8 cellular contexts compared by ENCODE assay signal in the genomic region with DNA sequence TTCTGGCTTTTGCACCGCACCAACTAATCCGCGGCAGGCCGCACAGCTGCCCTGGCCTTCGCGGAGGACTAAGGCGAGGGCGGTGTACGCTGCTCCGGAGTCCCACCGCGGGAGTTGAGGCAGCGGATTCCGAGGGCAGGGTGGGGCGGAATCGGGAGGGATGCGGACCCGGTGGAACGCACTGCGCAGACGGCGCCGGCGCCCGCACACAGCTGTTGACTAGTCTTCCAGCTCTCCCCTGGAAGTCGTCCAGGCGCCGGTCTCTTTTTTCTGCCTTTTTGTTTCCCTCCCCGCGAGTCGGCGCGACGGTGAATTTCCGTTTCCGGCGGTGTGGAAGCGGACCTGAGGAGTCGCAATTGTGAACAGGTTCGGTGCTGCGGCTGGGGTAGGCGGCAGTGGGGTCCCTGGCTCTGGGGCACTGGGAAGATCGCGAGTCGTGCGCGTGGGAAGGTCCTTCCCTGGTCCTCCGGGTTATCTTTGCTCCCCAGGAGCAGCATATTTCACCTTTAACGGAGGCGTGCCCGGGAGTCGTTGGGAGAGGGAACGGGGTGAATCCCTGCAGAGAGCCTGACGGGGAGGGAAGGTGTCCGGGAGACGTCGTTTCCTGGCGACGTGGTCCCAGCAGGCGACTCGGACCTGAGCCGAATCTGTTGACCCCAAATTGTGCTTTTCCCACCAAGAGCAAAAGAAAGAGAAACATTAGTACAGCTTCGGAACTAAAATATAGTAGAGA. TPM values are rescaled to one million over a fixed set of nuclear protein-coding genes. Genes with fewer than 3 reads are reported as not detected.
DNase-seq lines count a peak whose midpoint lies in the region; ATAC-seq and TF ChIP-seq lines count a peak whose summit lies in the region.

A gene (plus strand): TSS at position 319 of the 733 bp plus-strand sequence. CDS start 5,195 bp downstream, outside the sequence.

- H3K9me3 Mint-ChIP-seq in T-helper 1 cell treated with Interleukin-12 subunit alpha and Interleukin-12 subunit beta and Interleukin-4 antibody, amounts not matched to agents 30 μg/mL and 1 μg/mL, for 36 hours = no peaks in the 10 kb centered on the region

- peaks cover 11% of the 10 kb centered on the region for H3K4me1 Mint-ChIP-seq in T-helper 1 cell treated with Interleukin-12 subunit alpha and Interleukin-12 subunit beta and Interleukin-4 antibody, amounts not matched to agents 30 μg/mL and 1 μg/mL, for 36 hours (ENCODE audit: low read depth)

- TF ChIP-seq CTCF in psoas muscle (IDR thresholded peaks at IDR 0.05) = no peak

- H3K36me3 ChIP-seq in psoas muscle (ENCODE audit: insufficient read depth in 1 of 2, low read depth in 1 of 2) (no peaks in the 10 kb centered on the region), urinary bladder (ENCODE audit: insufficient read depth) (no peaks in the 10 kb centered on the region)

- H3K4me3 ChIP-seq in right cardiac atrium (ENCODE audit: low read length) (peak within 1 kb of the TSS; percentile 65), psoas muscle (peak within 1 kb of the TSS; percentile 82), urinary bladder (ENCODE audit: low read depth, low read length) (peak within 1 kb of the TSS; percentile 45)

- peaks cover 23% of the 10 kb centered on the region for H3K27me3 Mint-ChIP-seq in T-helper 1 cell treated with Interleukin-12 subunit alpha and Interleukin-12 subunit beta and Interleukin-4 antibody, amounts not matched to agents 30 μg/mL and 1 μg/mL, for 36 hours (ENCODE audit: low read depth)

- DNase-seq in ELR (ENCODE audit: low read depth) (peak; percentile 82), H4 (ENCODE audit: low spot score) (peak; percentile 69), M059J (ENCODE audit: low read depth) (peak; percentile 84), right cardiac atrium (peak; percentile 85 to 92 (median 91)), psoas muscle (peak; percentile 81 to 91)

- H3K27ac ChIP-seq in angular gyrus (ENCODE audit: low read depth, low read length) (peak within 1 kb of the TSS; percentile 53), right cardiac atrium (ENCODE audit: low read length) (peak within 1 kb of the TSS; percentile 61), psoas muscle (peak within 1 kb of the TSS; percentile 86), urinary bladder (ENCODE audit: low read depth) (peak within 1 kb of the TSS; percentile 86)

- intact Hi-C loops in right cardiac atrium (cut with DNase I) = no loop called here
- intact Hi-C loops in psoas muscle (cut with DNase I) = no loop called here

- H3K27ac Mint-ChIP-seq in T-helper 1 cell treated with Interleukin-12 subunit alpha and Interleukin-12 subunit beta and Interleukin-4 antibody, amounts not matched to agents 30 μg/mL and 1 μg/mL, for 36 hours = peak within 1 kb of the TSS; percentile 81

- H3K36me3 Mint-ChIP-seq in T-helper 1 cell treated with Interleukin-12 subunit alpha and Interleukin-12 subunit beta and Interleukin-4 antibody, amounts not matched to agents 30 μg/mL and 1 μg/mL, for 36 hours (ENCODE audit: low read depth) = peaks cover 3% of the 10 kb centered on the region

- WGBS in right cardiac atrium = under 1% methylated on average over 63 of the region's 63 CpGs
- WGBS in psoas muscle, 3 donors = 0 to 1% (median 1%) methylated on average over 63 of the region's 63 CpGs
- under 1% methylated on average over 63 of the region's 63 CpGs for WGBS in urinary bladder

- H3K27me3 ChIP-seq in right cardiac atrium (ENCODE audit: control insufficient read depth, insufficient read depth) (no peaks in the 10 kb centered on the region), psoas muscle (ENCODE audit: insufficient read depth in 3 of 3, low read length in 2 of 3) (no peaks in the 10 kb centered on the region)

- peak; percentile 87 to 88 for ATAC-seq in right cardiac atrium
- peak; percentile 78 to 90 (median 86) for ATAC-seq in psoas muscle

- no peaks in the 10 kb centered on the region for H3K4me1 ChIP-seq in right cardiac atrium (ENCODE audit: control insufficient read depth, insufficient read depth, low read length)
- no peaks in the 10 kb centered on the region for H3K4me1 ChIP-seq in psoas muscle
- H3K4me1 ChIP-seq in urinary bladder (ENCODE audit: insufficient read depth) = no peaks in the 10 kb centered on the region

- no peaks in the 10 kb centered on the region for H3K9me3 ChIP-seq in right cardiac atrium (ENCODE audit: control insufficient read depth, low read length)
- no peaks in the 10 kb centered on the region for H3K9me3 ChIP-seq in psoas muscle

- peak within 1 kb of the TSS; percentile 97 for H3K4me3 Mint-ChIP-seq in T-helper 1 cell treated with Interleukin-12 subunit alpha and Interleukin-12 subunit beta and Interleukin-4 antibody, amounts not matched to agents 30 μg/mL and 1 μg/mL, for 36 hours

RNA-seq across cellular contexts. Expression of the gene that starts here (rescaled TPM):
- total RNA-seq in H4 (2014; rRNA removed; shearing (Covaris generic)) = 2.4 and 3.9 TPM in 2 replicates
- 3.1 and 4.9 TPM in 2 replicates for total RNA-seq in M059J (2014; rRNA removed; shearing (Covaris generic))
- 1 to 10 TPM; 4.4 to 8.4 (median 5.8) TPM for total RNA-seq in right cardiac atrium
- 2.2 TPM for polyA plus RNA-seq in right cardiac atrium
- total RNA-seq in psoas muscle = 1 to 10 TPM; 2.2 to 5.0 (median 3.0) TPM
- 1 to 10 TPM; 1.5 to 1.9 (median 1.6) TPM for polyA plus RNA-seq in psoas muscle
- total RNA-seq in urinary bladder = 5.2 TPM
- 2.1 TPM for polyA plus RNA-seq in urinary bladder

Comparison
In these comparisons a context has a peak if more than half of its experiments do, and no peak if none do; other contexts are left out.
1. Peak in every context shown above with its lines: DNase-seq, ATAC-seq, H3K4me3 ChIP-seq and H3K27ac ChIP-seq.